ENCODE assay signal across 12 cellular contexts in genomic region chr6:14275493-14275851, GRCh38.
DNase-seq lines count a peak whose midpoint lies in the region; ATAC-seq, FAIRE-seq and TF ChIP-seq lines count a peak whose summit lies in the region.
"Had no signal": no experiment of that assay in that cellular context is flagged by ENCODE, and none has a peak within 500 bp of the region (broad histone marks: within the 10 kb centered on the region; RNA-seq: fewer than 3 reads in every experiment).

No MANE protein-coding gene starts in this region.

- CTCF ChIA-PET in activated CD8-positive, alpha-beta T cell treated with anti-CD3 and anti-CD28 coated beads for 36 hours (lab: Charles Lee): interaction anchor here (1.7 kb wide), 1 partner anchor 14 kb away, joined by 3 read pairs; no protein-coding TSS in a partner anchor

- peak overlapping the region; percentile 92 for H3K27ac Mint-ChIP-seq in activated CD4-positive, alpha-beta T cell treated with anti-CD3 and anti-CD28 coated beads, Interleukin-2, amount 10 ng/mL, durations not matched to agents 24 days and 14 days
- peak overlapping the region; percentile 22 for H3K27ac Mint-ChIP-seq in activated CD8-positive, alpha-beta T cell treated with anti-CD3 and anti-CD28 coated beads for 36 hours

- H3K4me1 Mint-ChIP-seq in activated CD4-positive, alpha-beta T cell treated with anti-CD3 and anti-CD28 coated beads, Interleukin-2, amount 10 ng/mL, durations not matched to agents 24 days and 14 days: peaks cover 55% of the 10 kb centered on the region
- H3K4me1 Mint-ChIP-seq in activated CD8-positive, alpha-beta T cell treated with anti-CD3 and anti-CD28 coated beads for 36 hours (ENCODE audit: low read depth): peaks cover 49% of the 10 kb centered on the region

- H3K4me3 ChIP-seq in heart right ventricle: no peak overlapping the region
- no peak overlapping the region for H3K4me3 ChIP-seq in skin epidermis
- H3K4me3 ChIP-seq in WERI-Rb-1 (ENCODE audit: low read depth, low read length): no peak overlapping the region
- H3K4me3 ChIP-seq: body of pancreas, stomach had no signal

- POLR2A ChIA-PET in activated CD8-positive, alpha-beta T cell treated with anti-CD3 and anti-CD28 coated beads for 36 hours (lab: Charles Lee): interaction anchor here (2.0 kb wide), 1 partner anchor 11 kb away, joined by 5 read pairs; no protein-coding TSS in a partner anchor

- H3K27me3 ChIP-seq in heart right ventricle (no peaks in the 10 kb centered on the region), WERI-Rb-1 (ENCODE audit: insufficient read depth, low read depth, severe bottlenecking) (no peaks in the 10 kb centered on the region)
- H3K27me3 ChIP-seq: body of pancreas, stomach had no signal

- peaks cover 7 to 48% (median 21%) of the 10 kb centered on the region in 9 donors for H3K4me1 ChIP-seq in heart right ventricle
- H3K4me1 ChIP-seq: body of pancreas had no signal

- TF ChIP-seq POLR2A in GM12892 (IDR thresholded peaks at IDR 0.05; ENCODE audit: low read depth, low read length): no peak

- peak overlapping the region; percentile 9 for H3K4me3 Mint-ChIP-seq in activated CD4-positive, alpha-beta T cell treated with anti-CD3 and anti-CD28 coated beads, Interleukin-2, amount 10 ng/mL, durations not matched to agents 24 days and 14 days
- H3K4me3 Mint-ChIP-seq in activated CD8-positive, alpha-beta T cell treated with anti-CD3 and anti-CD28 coated beads for 36 hours: no peak overlapping the region

- peaks cover 5% of the 10 kb centered on the region for H3K9me3 Mint-ChIP-seq in activated CD4-positive, alpha-beta T cell treated with anti-CD3 and anti-CD28 coated beads, Interleukin-2, amount 10 ng/mL, durations not matched to agents 24 days and 14 days
- H3K9me3 Mint-ChIP-seq in activated CD8-positive, alpha-beta T cell treated with anti-CD3 and anti-CD28 coated beads for 36 hours: peaks cover 12% of the 10 kb centered on the region

- DNase-seq in activated CD4-positive, alpha-beta T cell treated with anti-CD3 and anti-CD28 coated beads, Interleukin-2, amount 10 ng/mL, durations not matched to agents 24 days and 14 days: no peak
- DNase-seq in activated CD4-positive, alpha-beta T cell treated with anti-CD3 and anti-CD28 coated beads, Interleukin-2, amount 50 U/mL, for 4 hours: no peak
- DNase-seq in activated CD8-positive, alpha-beta T cell treated with anti-CD3 and anti-CD28 coated beads for 36 hours: no peak
- DNase-seq in heart right ventricle (peak; percentile 50 to 60), GM12892 (ENCODE audit: insufficient read length) (no peak), NCI-H146 (lab: John Stamatoyannopoulos, UW) (no peak), WERI-Rb-1 (no peak)
- DNase-seq: body of pancreas; KBM-7; stimulated activated CD4-positive, alpha-beta T cell treated with anti-CD3 and anti-CD28 coated beads, Interleukin-2, amount 100 ng/mL, for 48 hours; stomach had no signal

- H3K36me3 ChIP-seq in heart right ventricle: no peaks in the 10 kb centered on the region
- H3K36me3 ChIP-seq in WERI-Rb-1: no peaks in the 10 kb centered on the region
- H3K36me3 ChIP-seq: stomach had no signal

- H3K27ac ChIP-seq in heart right ventricle (peak overlapping the region in 2 of 10 donors; percentile 6 to 43), skin epidermis (peak overlapping the region in 17 of 21 experiments; percentile 35 to 84 (median 72)), WERI-Rb-1 (no peak overlapping the region)
- H3K27ac ChIP-seq: body of pancreas had no signal

- H3K9me3 ChIP-seq in heart right ventricle: peaks cover 0 to 9% (median 0%) of the 10 kb centered on the region in 11 donors
- H3K9me3 ChIP-seq in WERI-Rb-1 (ENCODE audit: severe bottlenecking): peaks cover 4% of the 10 kb centered on the region

- no peaks in the 10 kb centered on the region for H3K27me3 Mint-ChIP-seq in activated CD4-positive, alpha-beta T cell treated with anti-CD3 and anti-CD28 coated beads, Interleukin-2, amount 10 ng/mL, durations not matched to agents 24 days and 14 days
- H3K27me3 Mint-ChIP-seq in activated CD8-positive, alpha-beta T cell treated with anti-CD3 and anti-CD28 coated beads for 36 hours: no peaks in the 10 kb centered on the region

- WGBS in heart right ventricle, 2 donors: 42 to 49% methylated on average over 9 of the region's 9 CpGs

- intact Hi-C loops in activated CD4-positive, alpha-beta T cell treated with anti-CD3 and anti-CD28 coated beads, Interleukin-2, amount 10 ng/mL, durations not matched to agents 24 days and 14 days (cut with micrococcal nuclease): loop anchor here (10.0 kb wide), 2 partner anchors 599 to 969 kb away; partner anchors contain the start of gene JARID2
- intact Hi-C loops in activated CD8-positive, alpha-beta T cell treated with anti-CD3 and anti-CD28 coated beads for 36 hours (cut with micrococcal nuclease): no loop called here
- intact Hi-C loops in heart right ventricle (cut with DNase I): no loop called here

- no peak for ATAC-seq in activated CD8-positive, alpha-beta T cell treated with anti-CD3 and anti-CD28 coated beads for 36 hours
- peak; percentile 46 to 93 (median 84) for ATAC-seq in heart right ventricle

- no peak for FAIRE-seq in GM12892 (lab: Jason Lieb, UNC)

- H3K36me3 Mint-ChIP-seq in activated CD4-positive, alpha-beta T cell treated with anti-CD3 and anti-CD28 coated beads, Interleukin-2, amount 10 ng/mL, durations not matched to agents 24 days and 14 days (ENCODE audit: low read depth): peaks cover 5% of the 10 kb centered on the region
- no peaks in the 10 kb centered on the region for H3K36me3 Mint-ChIP-seq in activated CD8-positive, alpha-beta T cell treated with anti-CD3 and anti-CD28 coated beads for 36 hours (ENCODE audit: low read depth)

- TF ChIP-seq CTCF in activated CD8-positive, alpha-beta T cell treated with anti-CD3 and anti-CD28 coated beads for 36 hours (IDR thresholded peaks at IDR 0.05): no peak
- TF ChIP-seq CTCF in heart right ventricle (IDR thresholded peaks at IDR 0.05): no peak
- no peak for TF ChIP-seq CTCF in WERI-Rb-1 (IDR thresholded peaks at IDR 0.05; ENCODE audit: low read depth, low read length)

Comparison
In these comparisons a context has a peak if more than half of its experiments do, and no peak if none do; other contexts are left out.
1. DNase-seq: peak in heart right ventricle (2 of 2); none in activated CD4-positive, alpha-beta T cell treated with anti-CD3 and anti-CD28 coated beads, Interleukin-2, amount 10 ng/mL, durations not matched to agents 24 days and 14 days (single experiment), activated CD4-positive, alpha-beta T cell treated with anti-CD3 and anti-CD28 coated beads, Interleukin-2, amount 50 U/mL, for 4 hours (0 of 2), activated CD8-positive, alpha-beta T cell treated with anti-CD3 and anti-CD28 coated beads for 36 hours (single experiment), GM12892 (single experiment), NCI-H146 (single experiment) and WERI-Rb-1 (single experiment).